ENCODE assay signal across 1 cellular context in the genomic region with DNA sequence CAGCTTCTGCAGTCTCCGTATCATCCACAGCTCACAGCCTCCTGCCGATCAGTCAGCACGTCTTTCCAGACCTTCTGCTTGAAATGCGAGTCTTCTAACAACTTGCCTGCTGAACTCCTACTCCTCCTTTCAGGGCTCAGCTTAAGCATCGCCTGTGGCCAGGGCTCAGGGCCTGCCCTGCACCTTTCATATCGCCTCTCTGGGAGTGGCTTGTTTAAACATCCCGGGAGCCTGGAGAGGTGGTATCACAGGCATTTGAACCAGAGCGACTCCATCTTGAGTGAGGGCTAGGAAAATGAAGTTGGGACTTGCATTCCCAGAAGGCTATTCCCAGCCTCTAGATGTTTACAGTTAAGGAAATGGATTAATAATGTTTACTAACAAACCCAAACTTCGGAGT.
TF ChIP-seq lines count a peak whose summit lies in the region.

No MANE protein-coding gene starts in this region.

TF ChIP-seq in K562, 482 proteins besides CTCF, POLR2A, EP300 and RAD21 (continued from another document and continues in another):
- TF ChIP-seq SRSF7 (optimal IDR thresholded peaks at IDR 0.05; ENCODE audit: low read depth, low read length) (no peak), ZBTB17 (CRISPR knock-in tag; IDR thresholded peaks at IDR 0.05) (peak; percentile 89), ZNF146 (CRISPR knock-in tag; IDR thresholded peaks at IDR 0.05; ENCODE audit: unreplicated experiment) (no peak), TEAD2 (tag; IDR thresholded peaks at IDR 0.05) (peak; percentile 82), NRF1 (conservative IDR thresholded peaks at IDR 0.05 in 1 of 2, IDR thresholded peaks at IDR 0.05 in 1 of 2) (no peak), RFX7 (CRISPR knock-in tag; IDR thresholded peaks at IDR 0.05) (no peak), IRF9 (tag; IDR thresholded peaks at IDR 0.05) (peak; percentile 86), FOXK1 (CRISPR knock-in tag; IDR thresholded peaks at IDR 0.05; ENCODE audit: borderline replicate concordance) (no peak), BRF1 (IDR thresholded peaks at IDR 0.05; ENCODE audit: borderline replicate concordance, extremely low read depth, insufficient read length) (no peak), SMC3 (conservative IDR thresholded peaks at IDR 0.05; ENCODE audit: insufficient read depth, low read depth, low read length) (no peak), ZNF12 (CRISPR knock-in tag; IDR thresholded peaks at IDR 0.05) (no peak), ZNF239 (CRISPR knock-in tag; IDR thresholded peaks at IDR 0.05) (peak; percentile 78), TRIM28 (IDR thresholded peaks at IDR 0.05) (no peak), ARNT (IDR thresholded peaks at IDR 0.05) (no peak), ZNF212 (CRISPR knock-in tag; IDR thresholded peaks at IDR 0.05) (peak; percentile 62; the same call in 1 of the 2 replicates), ILF3 (IDR thresholded peaks at IDR 0.05; ENCODE audit: borderline replicate concordance) (no peak), HDAC3 (IDR thresholded peaks at IDR 0.05; ENCODE audit: borderline replicate concordance, partially characterized antibody) (no peak), MYC (IDR thresholded peaks at IDR 0.05; ENCODE audit: low read depth, low read length) (no peak), MYC (CRISPR knock-in tag; IDR thresholded peaks at IDR 0.05; ENCODE audit: borderline replicate concordance, low read depth) (0 out of 2 replicates have a peak, but pooled peaks have one; percentile 39), GABPB1 (CRISPR knock-in tag; IDR thresholded peaks at IDR 0.05) (no peak), MBD1 (CRISPR knock-in tag; IDR thresholded peaks at IDR 0.05) (no peak), ZNF583 (CRISPR knock-in tag; IDR thresholded peaks at IDR 0.05) (peak; percentile 97), PHF21A (IDR thresholded peaks at IDR 0.05; ENCODE audit: borderline replicate concordance, low read depth) (no peak), ZNF695 (CRISPR knock-in tag; IDR thresholded peaks at IDR 0.05) (no peak), SIRT6 (IDR thresholded peaks at IDR 0.05; ENCODE audit: low read depth, low read length) (no peak), ZZZ3 (IDR thresholded peaks at IDR 0.05) (no peak), SMARCA5 (IDR thresholded peaks at IDR 0.05) (no peak), RBBP5 (IDR thresholded peaks at IDR 0.05; ENCODE audit: borderline replicate concordance, insufficient read depth, low read length, poor library complexity, severe bottlenecking) (no peak), RB1 (IDR thresholded peaks at IDR 0.05; ENCODE audit: low read depth) (no peak), RNF2 (IDR thresholded peaks at IDR 0.05) (no peak), NFXL1 (CRISPR knock-in tag; IDR thresholded peaks at IDR 0.05) (peak; percentile 85), PTTG1 (tag; IDR thresholded peaks at IDR 0.05; ENCODE audit: low read depth) (peak; percentile 90), KDM2B (CRISPR knock-in tag; IDR thresholded peaks at IDR 0.05) (no peak), ZNF592 (IDR thresholded peaks at IDR 0.05) (peak; percentile 98), KLF13 (tag; IDR thresholded peaks at IDR 0.05; ENCODE audit: borderline replicate concordance, low read depth) (peak; percentile 72; the same call in 1 of the 2 replicates), FOXA3 (CRISPR knock-in tag; conservative IDR thresholded peaks at IDR 0.05 in 1 of 2, IDR thresholded peaks at IDR 0.05 in 1 of 2) (no peak), CGGBP1 (CRISPR knock-in tag; IDR thresholded peaks at IDR 0.05) (no peak), HMGN3 (IDR thresholded peaks at IDR 0.05; ENCODE audit: borderline replicate concordance, extremely low read depth, insufficient read length, low read depth, low read length) (no peak), MLX (CRISPR knock-in tag; conservative IDR thresholded peaks at IDR 0.05) (no peak), PREB (CRISPR knock-in tag; IDR thresholded peaks at IDR 0.05) (no peak), ZNF668 (CRISPR knock-in tag; IDR thresholded peaks at IDR 0.05) (peak; percentile 90), RCOR1 (IDR thresholded peaks at IDR 0.05; ENCODE audit: borderline replicate concordance in 1 of 2, low read depth in 2 of 2, low read length in 2 of 2) (no peak), HDAC8 (tag; IDR thresholded peaks at IDR 0.05) (peak; percentile 94), KDM4B (IDR thresholded peaks at IDR 0.05; ENCODE audit: borderline replicate concordance in 2 of 2, low read depth in 1 of 2) (no peak), ZNF586 (CRISPR knock-in tag; conservative IDR thresholded peaks at IDR 0.05) (no peak), ZNF609 (CRISPR knock-in tag; IDR thresholded peaks at IDR 0.05; ENCODE audit: borderline replicate concordance) (no peak)
- TF ChIP-seq, protein P1, sequence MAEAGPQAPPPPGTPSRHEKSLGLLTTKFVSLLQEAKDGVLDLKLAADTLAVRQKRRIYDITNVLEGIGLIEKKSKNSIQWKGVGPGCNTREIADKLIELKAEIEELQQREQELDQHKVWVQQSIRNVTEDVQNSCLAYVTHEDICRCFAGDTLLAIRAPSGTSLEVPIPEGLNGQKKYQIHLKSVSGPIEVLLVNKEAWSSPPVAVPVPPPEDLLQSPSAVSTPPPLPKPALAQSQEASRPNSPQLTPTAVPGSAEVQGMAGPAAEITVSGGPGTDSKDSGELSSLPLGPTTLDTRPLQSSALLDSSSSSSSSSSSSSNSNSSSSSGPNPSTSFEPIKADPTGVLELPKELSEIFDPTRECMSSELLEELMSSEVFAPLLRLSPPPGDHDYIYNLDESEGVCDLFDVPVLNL (CRISPR knock-in tag; IDR thresholded peaks at IDR 0.05; ENCODE audit: low read depth), result no peak
- TF ChIP-seq, protein P2, sequence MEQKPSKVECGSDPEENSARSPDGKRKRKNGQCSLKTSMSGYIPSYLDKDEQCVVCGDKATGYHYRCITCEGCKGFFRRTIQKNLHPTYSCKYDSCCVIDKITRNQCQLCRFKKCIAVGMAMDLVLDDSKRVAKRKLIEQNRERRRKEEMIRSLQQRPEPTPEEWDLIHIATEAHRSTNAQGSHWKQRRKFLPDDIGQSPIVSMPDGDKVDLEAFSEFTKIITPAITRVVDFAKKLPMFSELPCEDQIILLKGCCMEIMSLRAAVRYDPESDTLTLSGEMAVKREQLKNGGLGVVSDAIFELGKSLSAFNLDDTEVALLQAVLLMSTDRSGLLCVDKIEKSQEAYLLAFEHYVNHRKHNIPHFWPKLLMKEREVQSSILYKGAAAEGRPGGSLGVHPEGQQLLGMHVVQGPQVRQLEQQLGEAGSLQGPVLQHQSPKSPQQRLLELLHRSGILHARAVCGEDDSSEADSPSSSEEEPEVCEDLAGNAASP (IDR thresholded peaks at IDR 0.05), result no peak
